Comparison of ENCODE assay signal across 19 cellular contexts in the genomic region with DNA sequence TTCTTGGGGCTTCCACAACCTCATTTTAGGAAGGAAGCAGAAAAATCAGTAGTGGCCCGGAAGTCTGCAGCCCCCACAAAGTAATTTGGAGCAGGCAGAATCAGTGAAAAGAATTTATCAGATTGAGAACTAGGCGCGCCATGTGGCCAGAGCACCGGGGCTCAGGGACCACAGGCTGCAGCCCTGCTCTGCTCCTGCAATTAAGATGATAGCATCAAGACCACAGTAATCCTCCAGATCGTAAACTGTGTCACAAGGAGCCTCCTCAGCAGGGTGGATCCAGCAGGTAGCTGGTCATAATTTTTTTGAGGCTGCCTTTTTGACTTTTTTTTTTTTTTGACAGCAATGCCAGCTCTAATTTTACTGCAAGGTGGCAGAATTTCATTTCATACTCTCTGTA.
A peak's percentile ranks its signal among the peaks of the same experiment; 100 is the strongest.
DNase-seq lines count a peak whose midpoint lies in the region; ATAC-seq and TF ChIP-seq lines count a peak whose summit lies in the region.
"Had no signal": no experiment of that assay in that cellular context is flagged by ENCODE, and none has a peak within 500 bp of the region (broad histone marks: within the 10 kb centered on the region; RNA-seq: fewer than 3 reads in every experiment).

No MANE protein-coding gene starts in this region.

- H3K27ac Mint-ChIP-seq in activated CD8-positive, alpha-beta T cell treated with anti-CD3 and anti-CD28 coated beads, Interleukin-2, amount 10 ng/mL, durations not matched to agents 7 days and 5 days, result no peak overlapping the region
- H3K27ac Mint-ChIP-seq in activated CD8-positive, alpha-beta T cell treated with anti-CD3 and anti-CD28 coated beads for 36 hours, result no peak overlapping the region
- H3K27ac Mint-ChIP-seq: CD4-positive, alpha-beta T cell had no signal

- H4K20me1 ChIP-seq in SK-N-SH (ENCODE audit: insufficient read depth), result no peaks in the 10 kb centered on the region
- H4K20me1 ChIP-seq in hepatocyte (ENCODE audit: insufficient read depth, poor library complexity, severe bottlenecking), result no peaks in the 10 kb centered on the region
- no peaks in the 10 kb centered on the region for H4K20me1 ChIP-seq in mammary epithelial cell (ENCODE audit: insufficient read depth, low read length)
- H4K20me1 ChIP-seq: BLaER1 treated with 17β-estradiol and CSF1 and Interleukin-3, amounts not matched to agents 10 nM and 100 nM had no signal

- H3K27me3 ChIP-seq in SK-N-SH (ENCODE audit: insufficient read depth) (no peaks in the 10 kb centered on the region), hepatocyte (no peaks in the 10 kb centered on the region), mammary epithelial cell (ENCODE audit: insufficient read depth, low read length) (no peaks in the 10 kb centered on the region)
- H3K27me3 ChIP-seq: BLaER1 treated with 17β-estradiol and CSF1 and Interleukin-3, amounts not matched to agents 10 nM and 100 nM; MG63 had no signal

- H3K79me2 ChIP-seq in SK-N-SH (ENCODE audit: insufficient read depth) (no peaks in the 10 kb centered on the region), hepatocyte (no peaks in the 10 kb centered on the region), mammary epithelial cell (ENCODE audit: insufficient read depth, low read length) (no peaks in the 10 kb centered on the region)

- TF ChIP-seq EP300 in SK-N-SH (IDR thresholded peaks at IDR 0.05; ENCODE audit: borderline replicate concordance in 1 of 2, low read depth in 1 of 2, low read length in 1 of 2), result peak in 1 of 2 experiments; percentile 86; a peak in 2 of 4 replicates

- H3K4me2 ChIP-seq in SK-N-SH (no peak overlapping the region), hepatocyte (no peak overlapping the region), mammary epithelial cell (ENCODE audit: insufficient read depth, low read depth, low read length) (no peak overlapping the region)
- H3K4me2 ChIP-seq: BLaER1 treated with 17β-estradiol and CSF1 and Interleukin-3, amounts not matched to agents 10 nM and 100 nM had no signal

- TF ChIP-seq CTCF in activated CD8-positive, alpha-beta T cell treated with anti-CD3 and anti-CD28 coated beads for 36 hours (IDR thresholded peaks at IDR 0.05), result no peak
- TF ChIP-seq CTCF in SK-N-SH (IDR thresholded peaks at IDR 0.05), result no peak
- no peak for TF ChIP-seq CTCF in hepatocyte (IDR thresholded peaks at IDR 0.05; ENCODE audit: poor library complexity)
- TF ChIP-seq CTCF in mammary epithelial cell (conservative IDR thresholded peaks at IDR 0.05 in 1 of 2, IDR thresholded peaks at IDR 0.05 in 1 of 2; ENCODE audit: extremely low read depth in 1 of 2, insufficient read depth in 1 of 2, low read depth in 1 of 2, low read length in 2 of 2), result no peak

- H3K36me3 Mint-ChIP-seq in activated CD8-positive, alpha-beta T cell treated with anti-CD3 and anti-CD28 coated beads, Interleukin-2, amount 10 ng/mL, durations not matched to agents 7 days and 5 days (ENCODE audit: low read depth), result no peaks in the 10 kb centered on the region
- no peaks in the 10 kb centered on the region for H3K36me3 Mint-ChIP-seq in activated CD8-positive, alpha-beta T cell treated with anti-CD3 and anti-CD28 coated beads for 36 hours (ENCODE audit: low read depth)

- H3K9me3 ChIP-seq in SK-N-SH (no peaks in the 10 kb centered on the region), hepatocyte (ENCODE audit: low read depth) (no peaks in the 10 kb centered on the region), mammary epithelial cell (replicated peaks; ENCODE audit: insufficient read depth, low read length) (no peaks in the 10 kb centered on the region)
- H3K9me3 ChIP-seq: BLaER1 treated with 17β-estradiol and CSF1 and Interleukin-3, amounts not matched to agents 10 nM and 100 nM; MG63 had no signal

- POLR2A ChIA-PET in activated CD8-positive, alpha-beta T cell treated with anti-CD3 and anti-CD28 coated beads, Interleukin-2, amount 10 ng/mL, durations not matched to agents 7 days and 5 days (lab: Charles Lee), result no interaction called here
- POLR2A ChIA-PET in activated CD8-positive, alpha-beta T cell treated with anti-CD3 and anti-CD28 coated beads for 36 hours (lab: Charles Lee), result no interaction called here
- POLR2A ChIA-PET in SK-N-SH (lab: Yijun Ruan, JAX), result no interaction called here

- no peaks in the 10 kb centered on the region for H3K27me3 Mint-ChIP-seq in activated CD8-positive, alpha-beta T cell treated with anti-CD3 and anti-CD28 coated beads, Interleukin-2, amount 10 ng/mL, durations not matched to agents 7 days and 5 days (ENCODE audit: low read depth)
- H3K27me3 Mint-ChIP-seq in activated CD8-positive, alpha-beta T cell treated with anti-CD3 and anti-CD28 coated beads for 36 hours, result no peaks in the 10 kb centered on the region

- intact Hi-C loops in activated CD8-positive, alpha-beta T cell treated with anti-CD3 and anti-CD28 coated beads for 36 hours (cut with micrococcal nuclease), result loop anchor here (10.0 kb wide), 1 partner anchor 335 kb away; no protein-coding TSS in a partner anchor
- intact Hi-C loops in mammary epithelial cell (cut with micrococcal nuclease), result loop anchor here (5.0 kb wide), 1 partner anchor 208 kb away; a partner anchor contains a TSS

- H3K4me1 ChIP-seq in SK-N-SH (ENCODE audit: control insufficient read depth in 1 of 2, insufficient read depth in 2 of 2, low read depth in 1 of 2, low read length in 1 of 2), result peaks cover 0 to 71% of the 10 kb centered on the region in 2 experiments; a peak in 2 of 4 replicates
- H3K4me1 ChIP-seq in hepatocyte (ENCODE audit: insufficient read depth), result no peaks in the 10 kb centered on the region
- peaks cover 13% of the 10 kb centered on the region for H3K4me1 ChIP-seq in mammary epithelial cell (ENCODE audit: insufficient read depth, low read length)
- H3K4me1 ChIP-seq: BLaER1 treated with 17β-estradiol and CSF1 and Interleukin-3, amounts not matched to agents 10 nM and 100 nM had no signal

- H3K9me2 ChIP-seq in SK-N-SH (no peaks in the 10 kb centered on the region), hepatocyte (replicated peaks; ENCODE audit: insufficient read depth) (no peaks in the 10 kb centered on the region)

- H3K4me3 Mint-ChIP-seq in activated CD8-positive, alpha-beta T cell treated with anti-CD3 and anti-CD28 coated beads, Interleukin-2, amount 10 ng/mL, durations not matched to agents 7 days and 5 days, result no peak overlapping the region
- no peak overlapping the region for H3K4me3 Mint-ChIP-seq in activated CD8-positive, alpha-beta T cell treated with anti-CD3 and anti-CD28 coated beads for 36 hours
- H3K4me3 Mint-ChIP-seq: CD4-positive, alpha-beta T cell had no signal

- peak; percentile 14 for DNase-seq in activated CD8-positive, alpha-beta T cell treated with anti-CD3 and anti-CD28 coated beads, Interleukin-2, amount 10 ng/mL, durations not matched to agents 7 days and 5 days
- no peak for DNase-seq in activated CD8-positive, alpha-beta T cell treated with anti-CD3 and anti-CD28 coated beads for 36 hours
- DNase-seq in SK-N-SH (peak; percentile 57), hepatocyte (ENCODE audit: low spot score) (peak; percentile 3), mammary epithelial cell (no peak), activated T-cell treated with anti-CD3 and anti-CD28 coated beads for 4 hours (no peak)
- DNase-seq: CD4-positive, alpha-beta T cell; MG63; NCI-H1105 treated with DMSO at 0.1 percent for 48 hours; NCI-H146; NCI-H1930; NCI-H2107; NCI-H345; NCI-H510A treated with DMSO at 0.1 percent for 48 hours; PC-3 had no signal

- no peaks in the 10 kb centered on the region for H3K4me1 Mint-ChIP-seq in activated CD8-positive, alpha-beta T cell treated with anti-CD3 and anti-CD28 coated beads, Interleukin-2, amount 10 ng/mL, durations not matched to agents 7 days and 5 days (ENCODE audit: low read depth)
- peaks cover 9% of the 10 kb centered on the region for H3K4me1 Mint-ChIP-seq in activated CD8-positive, alpha-beta T cell treated with anti-CD3 and anti-CD28 coated beads for 36 hours (ENCODE audit: low read depth)

- H3K36me3 ChIP-seq in SK-N-SH (replicated peaks in 1 of 2; ENCODE audit: control insufficient read depth in 1 of 2, insufficient read depth in 2 of 2, low read length in 1 of 2) (no peaks in the 10 kb centered on the region), hepatocyte (replicated peaks; ENCODE audit: insufficient read depth, low read depth) (no peaks in the 10 kb centered on the region), mammary epithelial cell (ENCODE audit: insufficient read depth, low read length) (no peaks in the 10 kb centered on the region)
- H3K36me3 ChIP-seq: BLaER1 treated with 17β-estradiol and CSF1 and Interleukin-3, amounts not matched to agents 10 nM and 100 nM; MG63 had no signal

- H2AFZ ChIP-seq in SK-N-SH (ENCODE audit: low read depth) (no peak overlapping the region), hepatocyte (no peak overlapping the region), mammary epithelial cell (ENCODE audit: low read depth, low read length) (no peak overlapping the region)

- no TSS peak for BruUV-seq in mammary epithelial cell (replicated peaks; lab: Mats Ljungman, UMichigan)

- no peaks in the 10 kb centered on the region for H3F3A ChIP-seq in SK-N-SH (replicated peaks; ENCODE audit: insufficient read depth)

- H3K9ac ChIP-seq in SK-N-SH (no peak overlapping the region), mammary epithelial cell (ENCODE audit: insufficient read depth, low read length) (no peak overlapping the region)
- H3K9ac ChIP-seq: BLaER1 treated with 17β-estradiol and CSF1 and Interleukin-3, amounts not matched to agents 10 nM and 100 nM had no signal

- CTCF ChIA-PET in activated CD8-positive, alpha-beta T cell treated with anti-CD3 and anti-CD28 coated beads, Interleukin-2, amount 10 ng/mL, durations not matched to agents 7 days and 5 days (lab: Charles Lee), result no interaction called here
- CTCF ChIA-PET in activated CD8-positive, alpha-beta T cell treated with anti-CD3 and anti-CD28 coated beads for 36 hours (lab: Charles Lee), result no interaction called here
- CTCF ChIA-PET in SK-N-SH (lab: Yijun Ruan, JAX) (interaction anchor here (0.9 to 1.5 kb wide), 4 partner anchors 39 to 812 kb away, joined by 3 to 4 read pairs (median 4); no protein-coding TSS in a partner anchor), mammary epithelial cell (lab: Charles Lee; ENCODE audit: low non-redundant PET) (no interaction called here)

- H3K27ac ChIP-seq in SK-N-SH (ENCODE audit: low read depth in 2 of 2, low read length in 1 of 2) (peak overlapping the region in 1 of 2 experiments; percentile 94; a peak in 2 of 4 replicates), hepatocyte (no peak overlapping the region), mammary epithelial cell (ENCODE audit: insufficient read depth, low read depth, low read length) (no peak overlapping the region)
- H3K27ac ChIP-seq: BLaER1 treated with 17β-estradiol and CSF1 and Interleukin-3, amounts not matched to agents 10 nM and 100 nM had no signal

- WGBS in SK-N-SH (ENCODE audit: low lambda C conversion rate), result 47% methylated on average over 5 of the region's 5 CpGs
- WGBS in hepatocyte (ENCODE audit: low lambda C conversion rate, missing lambda C conversion rate), result 44% methylated on average over 5 of the region's 5 CpGs
- WGBS in mammary epithelial cell (ENCODE audit: low coverage, missing lambda C conversion rate), result 84% methylated on average over 5 of the region's 5 CpGs

- no peak for ATAC-seq in activated CD8-positive, alpha-beta T cell treated with anti-CD3 and anti-CD28 coated beads, Interleukin-2, amount 10 ng/mL, durations not matched to agents 7 days and 5 days
- no peak for ATAC-seq in activated CD8-positive, alpha-beta T cell treated with anti-CD3 and anti-CD28 coated beads for 36 hours
- no peak for ATAC-seq in HG02678 (IDR thresholded peaks at IDR 0.05; ENCODE audit: unreplicated experiment)
- ATAC-seq: HCT116, HepG2, PC-3 had no signal

- peak; percentile 44 for TF ChIP-seq RAD21 in SK-N-SH (IDR thresholded peaks at IDR 0.05; ENCODE audit: low read length)

- no peak overlapping the region for H3K4me3 ChIP-seq in SK-N-SH (ENCODE audit: low read depth in 2 of 2, low read length in 1 of 2)
- H3K4me3 ChIP-seq in hepatocyte, result no peak overlapping the region
- no peak overlapping the region for H3K4me3 ChIP-seq in mammary epithelial cell (replicated peaks in 1 of 3; ENCODE audit: insufficient read depth in 1 of 3, low read depth in 2 of 3, low read length in 3 of 3)
- H3K4me3 ChIP-seq: BLaER1 treated with 17β-estradiol and CSF1 and Interleukin-3, amounts not matched to agents 10 nM and 100 nM; MG63 had no signal

- in situ Hi-C loops in mammary epithelial cell (cut with MboI; ENCODE audit: low sequenced_read_pairs in 2 of 2), result no loop called here

- no peaks in the 10 kb centered on the region for H3K9me3 Mint-ChIP-seq in activated CD8-positive, alpha-beta T cell treated with anti-CD3 and anti-CD28 coated beads, Interleukin-2, amount 10 ng/mL, durations not matched to agents 7 days and 5 days (ENCODE audit: insufficient read depth)
- no peaks in the 10 kb centered on the region for H3K9me3 Mint-ChIP-seq in activated CD8-positive, alpha-beta T cell treated with anti-CD3 and anti-CD28 coated beads for 36 hours
- H3K9me3 Mint-ChIP-seq: CD4-positive, alpha-beta T cell had no signal

- dilution Hi-C loops in mammary epithelial cell (cut with HindIII; ENCODE audit: low sequenced_read_pairs), result no loop called here

Comparison
In these comparisons a context has a peak if more than half of its experiments do, and no peak if none do; other contexts are left out.
1. DNase-seq: peak in activated CD8-positive, alpha-beta T cell treated with anti-CD3 and anti-CD28 coated beads, Interleukin-2, amount 10 ng/mL, durations not matched to agents 7 days and 5 days (single experiment), SK-N-SH (single experiment) and hepatocyte (single experiment); none in activated CD8-positive, alpha-beta T cell treated with anti-CD3 and anti-CD28 coated beads for 36 hours (single experiment), mammary epithelial cell (single experiment) and activated T-cell treated with anti-CD3 and anti-CD28 coated beads for 4 hours (single experiment).